8 cellular contexts compared by ENCODE assay signal in the genomic region with DNA sequence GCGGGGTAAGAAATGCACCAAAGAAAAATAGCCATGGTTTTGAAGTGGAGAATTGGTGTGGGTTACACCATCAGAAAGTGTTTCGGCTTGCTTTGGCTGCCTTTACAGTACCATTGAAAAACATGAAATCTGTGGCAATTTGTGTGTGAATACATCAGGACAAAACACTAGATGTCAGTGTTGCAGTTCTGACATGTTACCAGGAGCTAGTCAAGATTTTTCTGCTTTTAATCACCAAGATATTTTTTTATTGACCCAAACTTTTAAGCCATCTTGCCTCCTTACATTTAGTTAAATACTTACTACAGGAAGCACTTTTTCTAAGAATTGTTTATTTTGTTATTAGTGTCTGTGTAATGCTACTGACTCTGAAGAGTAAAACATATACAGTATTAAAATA. TPM values are rescaled to one million over a fixed set of nuclear protein-coding genes. Genes with fewer than 3 reads are reported as not detected.
DNase-seq lines count a peak whose midpoint lies in the region; ATAC-seq and TF ChIP-seq lines count a peak whose summit lies in the region.

No MANE protein-coding gene starts in this region.

- H3K4me1 ChIP-seq in cardiac muscle cell (ENCODE audit: low read depth) (peaks cover 27% of the 10 kb centered on the region), right atrium auricular region (peaks cover 0 to 5% of the 10 kb centered on the region in 2 donors), body of pancreas (peaks cover 12% of the 10 kb centered on the region), sigmoid colon (no peaks in the 10 kb centered on the region)

- H3K27me3 ChIP-seq in cardiac muscle cell (no peaks in the 10 kb centered on the region), right atrium auricular region (no peaks in the 10 kb centered on the region), body of pancreas (no peaks in the 10 kb centered on the region), sigmoid colon (no peaks in the 10 kb centered on the region)

- H3K27ac Mint-ChIP-seq in activated naive CD4-positive, alpha-beta T cell treated with anti-CD3 and anti-CD28 coated beads, Interleukin-2, amount 50 U/mL, for 72 hours = no peak overlapping the region

- intact Hi-C loops in body of pancreas (cut with DNase I) = no loop called here
- intact Hi-C loops in sigmoid colon (cut with DNase I) = no loop called here

- no peak for TF ChIP-seq EP300 in sigmoid colon (IDR thresholded peaks at IDR 0.05)

- no peak for ATAC-seq in body of pancreas
- no peak for ATAC-seq in activated naive CD4-positive, alpha-beta T cell treated with anti-CD3 and anti-CD28 coated beads, Interleukin-2, amount 50 U/mL, for 72 hours
- no peak for ATAC-seq in HG03280 (IDR thresholded peaks at IDR 0.05; ENCODE audit: unreplicated experiment)

- H3K9me3 Mint-ChIP-seq in activated naive CD4-positive, alpha-beta T cell treated with anti-CD3 and anti-CD28 coated beads, Interleukin-2, amount 50 U/mL, for 72 hours = no peaks in the 10 kb centered on the region

- peaks cover 0 to 6% of the 10 kb centered on the region in 2 donors for H3K36me3 Mint-ChIP-seq in activated naive CD4-positive, alpha-beta T cell treated with anti-CD3 and anti-CD28 coated beads, Interleukin-2, amount 50 U/mL, for 72 hours

- DNase-seq in cardiac muscle cell (ENCODE audit: low read depth in 1 of 2, low spot score in 1 of 2) (peak; percentile 54 to 77), right atrium auricular region (ENCODE audit: low spot score) (no peak), M059J (ENCODE audit: low read depth) (peak; percentile 61), body of pancreas (no peak), middle frontal gyrus (ENCODE audit: extremely low spot score, low spot score) (peak; percentile 24), sigmoid colon (no peak)
- no peak for DNase-seq in activated naive CD4-positive, alpha-beta T cell treated with anti-CD3 and anti-CD28 coated beads, Interleukin-2, amount 50 U/mL, for 72 hours (ENCODE audit: low spot score in 2 of 2)

- 65 to 72% methylated on average over 2 of the region's 2 CpGs for WGBS in body of pancreas, 2 donors
- 59 to 77% methylated on average over 2 of the region's 2 CpGs for WGBS in sigmoid colon, 2 donors

- peak; percentile 62 for TF ChIP-seq CTCF in cardiac muscle cell (IDR thresholded peaks at IDR 0.05; ENCODE audit: low read depth, low read length)
- peak in 1 of 2 donors; percentile 64 for TF ChIP-seq CTCF in right atrium auricular region (IDR thresholded peaks at IDR 0.05)
- TF ChIP-seq CTCF in body of pancreas (IDR thresholded peaks at IDR 0.05) = peak in 5 of 7 experiments; percentile 7 to 40 (median 35)
- no peak for TF ChIP-seq CTCF in sigmoid colon (IDR thresholded peaks at IDR 0.05)

- H3K4me3 ChIP-seq in cardiac muscle cell (no peak overlapping the region), right atrium auricular region (no peak overlapping the region), body of pancreas (no peak overlapping the region), sigmoid colon (no peak overlapping the region)

- H3K27ac ChIP-seq in cardiac muscle cell (no peak overlapping the region), right atrium auricular region (no peak overlapping the region), body of pancreas (no peak overlapping the region), sigmoid colon (no peak overlapping the region)

- no peaks in the 10 kb centered on the region for H3K36me3 ChIP-seq in cardiac muscle cell
- H3K36me3 ChIP-seq in right atrium auricular region = no peaks in the 10 kb centered on the region
- no peaks in the 10 kb centered on the region for H3K36me3 ChIP-seq in body of pancreas (replicated peaks in 1 of 2; ENCODE audit: insufficient read depth in 1 of 2, low read depth in 2 of 2)
- peaks cover 0 to 21% (median 0%) of the 10 kb centered on the region in 4 donors for H3K36me3 ChIP-seq in sigmoid colon

- H3K9me3 ChIP-seq in cardiac muscle cell (ENCODE audit: low read depth) (no peaks in the 10 kb centered on the region), right atrium auricular region (no peaks in the 10 kb centered on the region), body of pancreas (no peaks in the 10 kb centered on the region), sigmoid colon (no peaks in the 10 kb centered on the region)

- TF ChIP-seq POLR2A in body of pancreas (IDR thresholded peaks at IDR 0.05) (no peak), sigmoid colon (IDR thresholded peaks at IDR 0.05) (no peak)

RNA-seq across cellular contexts. Expression of a gene that starts 14.3 kb away (rescaled TPM):
- total RNA-seq in cardiac muscle cell (5.4 and 7.2 TPM in 2 replicates), right atrium auricular region (1 to 10 TPM; 5.3 to 6.2 TPM), body of pancreas (1 to 10 TPM; 2.6 to 7.9 TPM), sigmoid colon (1 to 10 TPM; 6.1 to 8.9 (median 8.1) TPM)
- polyA plus RNA-seq in cardiac muscle cell (13.3 and 14.4 TPM in 2 replicates), sigmoid colon (1 to 10 TPM; 1.8 to 3.0 (median 1.8) TPM)
- 2.7 and 4.5 TPM in 2 replicates for total RNA-seq in M059J (2014; rRNA removed; shearing (Covaris generic))
- total RNA-seq in activated naive CD4-positive, alpha-beta T cell treated with anti-CD3 and anti-CD28 coated beads, Interleukin-2, amount 50 U/mL, for 72 hours = 10 to 100 TPM in 1 of 2 donors, 1 to 10 TPM in 1; 7.9 to 18.8 TPM

RNA-seq across cellular contexts. Expression of a gene that starts 45.7 kb away (rescaled TPM):
- total RNA-seq in cardiac muscle cell (107 and 171 TPM in 2 replicates), right atrium auricular region (1 to 10 TPM; 4.3 to 8.7 TPM), body of pancreas (1 to 10 TPM; 4.3 to 4.9 TPM), sigmoid colon (10 to 100 TPM in 1 of 4 donors, 1 to 10 TPM in 3; 6.3 to 11.8 (median 7.7) TPM)
- polyA plus RNA-seq in cardiac muscle cell (132 and 210 TPM in 2 replicates), sigmoid colon (under 1 TPM; 0.23 to 0.60 (median 0.38) TPM)
- total RNA-seq in M059J (2014; rRNA removed; shearing (Covaris generic)) = 50.4 and 74.2 TPM in 2 replicates
- total RNA-seq in activated naive CD4-positive, alpha-beta T cell treated with anti-CD3 and anti-CD28 coated beads, Interleukin-2, amount 50 U/mL, for 72 hours = under 1 TPM in 1 of 2 donors, not detected in 1; 0.07 TPM

Comparison
In these comparisons a context has a peak if more than half of its experiments do, and no peak if none do; other contexts are left out.
1. DNase-seq: peak in cardiac muscle cell (2 of 2), M059J (single experiment) and middle frontal gyrus (single experiment); none in right atrium auricular region (single experiment), body of pancreas (0 of 4), activated naive CD4-positive, alpha-beta T cell treated with anti-CD3 and anti-CD28 coated beads, Interleukin-2, amount 50 U/mL, for 72 hours (0 of 2) and sigmoid colon (single experiment).
2. CTCF ChIP-seq: peak in cardiac muscle cell (single experiment) and body of pancreas (5 of 7); none in sigmoid colon (0 of 4).
3. RNA of a gene that starts 45.7 kb away (total RNA-seq): 107 to 171 TPM in cardiac muscle cell, 50.4 to 74.2 TPM in M059J, 4.3 to 8.7 TPM in right atrium auricular region, 6.3 to 11.8 TPM in sigmoid colon and 4.3 to 4.9 TPM in body of pancreas; 0.07 TPM in activated naive CD4-positive, alpha-beta T cell treated with anti-CD3 and anti-CD28 coated beads, Interleukin-2, amount 50 U/mL, for 72 hours; every median in the first group is over 4 times any median in the second.